1 cellular context compared by ENCODE assay signal in the genomic region with DNA sequence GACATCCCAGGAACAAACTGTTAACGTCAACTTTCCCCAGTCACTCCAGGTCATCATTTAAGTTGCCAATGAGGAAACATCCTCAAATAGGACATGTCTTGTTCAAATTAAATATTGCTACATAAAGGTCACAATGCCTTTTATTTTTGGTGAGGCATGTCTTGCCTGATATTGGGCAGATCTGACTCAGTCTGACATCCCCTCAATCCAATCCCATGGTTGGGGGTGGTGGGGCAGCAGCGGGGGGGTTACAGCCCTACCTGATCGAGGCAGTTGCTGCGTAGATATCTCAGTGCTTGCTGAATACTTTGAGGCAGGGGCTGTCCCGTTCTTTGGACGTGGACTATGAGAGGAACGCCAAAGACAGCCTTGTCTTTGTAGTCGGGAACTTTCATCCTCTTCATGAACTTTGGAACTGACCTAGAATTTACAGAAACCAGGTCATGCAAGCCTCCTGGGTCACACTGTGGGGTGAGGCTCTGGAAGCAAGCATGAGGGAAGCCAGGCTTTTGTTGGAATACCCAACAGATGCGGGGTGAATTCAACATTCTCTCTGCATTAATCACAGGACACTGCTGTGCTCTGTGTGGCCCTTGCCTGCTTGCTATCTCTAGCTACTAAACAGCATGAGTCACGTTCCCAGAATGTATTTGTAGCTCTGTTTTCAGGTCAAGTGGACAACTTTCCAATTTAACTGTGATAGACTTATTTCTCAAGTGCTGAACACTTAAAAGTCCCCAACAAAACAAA.
TF ChIP-seq lines count a peak whose summit lies in the region.

No MANE protein-coding gene starts in this region.

TF ChIP-seq in SK-N-SH, 30 proteins besides CTCF, POLR2A, EP300 and RAD21 (continued from another document):
- TF ChIP-seq ZBTB33 (IDR thresholded peaks at IDR 0.05; ENCODE audit: borderline replicate concordance, low read depth) (0 out of 2 replicates have a peak, but pooled peaks have one; percentile 27), ELF1 (IDR thresholded peaks at IDR 0.05) (no peak), SIN3A (IDR thresholded peaks at IDR 0.05; ENCODE audit: borderline replicate concordance, low read depth, low read length) (peak; percentile 82; the same call in 1 of the 2 replicates), TAF1 (IDR thresholded peaks at IDR 0.05; ENCODE audit: borderline replicate concordance, low read depth, low read length) (no peak), YY1 (IDR thresholded peaks at IDR 0.05; ENCODE audit: low read depth) (no peak), RXRA (IDR thresholded peaks at IDR 0.05; ENCODE audit: borderline replicate concordance, low read depth) (peak; percentile 99), CHD2 (IDR thresholded peaks at IDR 0.05; ENCODE audit: low read length, partially characterized antibody) (no peak), MAX (IDR thresholded peaks at IDR 0.05; ENCODE audit: low read depth) (peak; percentile 70), FOXM1 (IDR thresholded peaks at IDR 0.05; ENCODE audit: low read depth) (no peak), FOXJ3 (CRISPR knock-in tag; IDR thresholded peaks at IDR 0.05) (no peak), MXI1 (IDR thresholded peaks at IDR 0.05; ENCODE audit: low read depth, low read length) (no peak), FOSL2 (IDR thresholded peaks at IDR 0.05; ENCODE audit: borderline replicate concordance, low read depth) (peak; percentile 96), RFX5 (IDR thresholded peaks at IDR 0.05; ENCODE audit: low read length) (no peak)
- TF ChIP-seq, protein P1, sequence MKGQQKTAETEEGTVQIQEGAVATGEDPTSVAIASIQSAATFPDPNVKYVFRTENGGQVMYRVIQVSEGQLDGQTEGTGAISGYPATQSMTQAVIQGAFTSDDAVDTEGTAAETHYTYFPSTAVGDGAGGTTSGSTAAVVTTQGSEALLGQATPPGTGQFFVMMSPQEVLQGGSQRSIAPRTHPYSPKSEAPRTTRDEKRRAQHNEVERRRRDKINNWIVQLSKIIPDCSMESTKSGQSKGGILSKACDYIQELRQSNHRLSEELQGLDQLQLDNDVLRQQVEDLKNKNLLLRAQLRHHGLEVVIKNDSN (IDR thresholded peaks at IDR 0.05; ENCODE audit: borderline replicate concordance, low read depth): no peak
